1 cellular context compared by ENCODE assay signal in genomic region chr1:67134692-67135091, GRCh38.
TF ChIP-seq lines count a peak whose summit lies in the region.

TSS of gene C1orf141 (minus strand) at chr1:67134970. CDS start at chr1:67127240, 7,730 bp downstream.

TF ChIP-seq in liver, 16 proteins besides CTCF, POLR2A, EP300 and RAD21 (continued from another document):
- TF ChIP-seq ZBTB33 (IDR thresholded peaks at IDR 0.05) (no peak), SP1 (IDR thresholded peaks at IDR 0.05) (no peak), GABPA (IDR thresholded peaks at IDR 0.05 in 1 of 2, conservative IDR thresholded peaks at IDR 0.05 in 1 of 2) (no peak), MAX (IDR thresholded peaks at IDR 0.05) (no peak), YY1 (IDR thresholded peaks at IDR 0.05) (no peak), FOXA1 (IDR thresholded peaks at IDR 0.05) (no peak), REST (IDR thresholded peaks at IDR 0.05) (no peak), HNF4A (conservative IDR thresholded peaks at IDR 0.05) (no peak), HNF4G (IDR thresholded peaks at IDR 0.05) (no peak)
